1 cellular context compared by ENCODE assay signal in the genomic region with DNA sequence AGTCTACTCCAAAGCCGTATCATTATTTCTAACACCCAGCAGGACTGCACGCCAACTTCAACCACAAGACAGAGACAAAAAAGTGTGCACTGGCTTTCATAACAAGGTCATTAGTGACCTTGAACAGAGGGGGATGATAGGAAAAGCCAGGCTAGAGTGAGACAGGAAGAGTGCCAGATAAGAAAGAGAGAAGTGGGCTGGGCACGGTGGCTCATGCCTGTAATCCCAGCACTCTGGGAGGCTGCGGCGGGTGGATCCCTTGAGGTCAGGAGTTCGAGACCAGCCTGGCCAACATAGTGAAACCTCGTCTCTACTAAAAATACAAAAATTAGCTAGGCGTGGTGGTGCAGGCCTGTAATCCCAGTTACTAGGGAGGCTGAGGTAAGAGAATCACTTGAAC. TPM values are rescaled to one million over a fixed set of nuclear protein-coding genes. Genes with fewer than 3 reads are reported as not detected.
"Had no signal": no experiment of that assay in that cellular context is flagged by ENCODE, and none has a peak within 500 bp of the region (broad histone marks: within the 10 kb centered on the region; RNA-seq: fewer than 3 reads in every experiment).

No MANE protein-coding gene starts in this region.

RNA-seq across cellular contexts. Expression of gene ADCY5, which starts 38.2 kb away (rescaled TPM):
- total RNA-seq: NCI-H460 had no signal
